1 cellular context compared by ENCODE assay signal in genomic region chr17:18213666-18214270, GRCh38.
TF ChIP-seq lines count a peak whose summit lies in the region.

No MANE protein-coding gene starts in this region.

TF ChIP-seq in HepG2, 621 proteins besides CTCF, POLR2A, EP300 and RAD21:
- TF ChIP-seq RARG (CRISPR knock-in tag; IDR thresholded peaks at IDR 0.05; ENCODE audit: low read depth) (no peak), ZNF362 (CRISPR knock-in tag; IDR thresholded peaks at IDR 0.05; ENCODE audit: borderline replicate concordance) (peak; percentile 54)
